8 cellular contexts compared by ENCODE assay signal in genomic region chr6:134178230-134179044, GRCh38.
DNase-seq lines count a peak whose midpoint lies in the region; ATAC-seq and TF ChIP-seq lines count a peak whose summit lies in the region.

No MANE protein-coding gene starts in this region.

- peak overlapping the region; percentile 59 to 100 (median 74) for H3K9ac ChIP-seq in BLaER1 treated with 17β-estradiol and CSF1 and Interleukin-3, amounts not matched to agents 10 nM and 100 nM

- no peaks in the 10 kb centered on the region for H3K9me3 ChIP-seq in BLaER1 treated with 17β-estradiol and CSF1 and Interleukin-3, amounts not matched to agents 10 nM and 100 nM (replicated peaks in 1 of 11)
- H3K9me3 ChIP-seq in OCI-LY7 (ENCODE audit: low read length) = no peaks in the 10 kb centered on the region

- DNase-seq in OCI-LY7 (ENCODE audit: low spot score) = peak; percentile 73
- DNase-seq in activated T-cell treated with anti-CD3 and anti-CD28 coated beads, Interleukin-2, amount 50 U/mL, for 48 hours = peak; percentile 77 to 82
- peak; percentile 85 for DNase-seq in mucosa of gallbladder (ENCODE audit: low spot score)
- DNase-seq in stimulated activated CD8-positive, alpha-beta memory T cell treated with anti-CD3 and anti-CD28 coated beads, Interleukin-2, amount 100 ng/mL, for 48 hours (ENCODE audit: low read depth in 2 of 2) = peak; percentile 52 to 57

- peak overlapping the region; percentile 50 to 87 (median 58) for H3K4me3 ChIP-seq in BLaER1 treated with 17β-estradiol and CSF1 and Interleukin-3, amounts not matched to agents 10 nM and 100 nM
- H3K4me3 ChIP-seq in OCI-LY7 (ENCODE audit: low read depth, low read length, poor library complexity, severe bottlenecking) = peak overlapping the region; percentile 63

- intact Hi-C loops in OCI-LY7 (cut with micrococcal nuclease; ENCODE audit: unreplicated experiment) = loop anchor here (5.0 to 10.0 kb wide), 3 partner anchors 276 to 1256 kb away; no protein-coding TSS in a partner anchor

- TF ChIP-seq CTCF in OCI-LY7 (conservative IDR thresholded peaks at IDR 0.05; ENCODE audit: low read length) = peak; percentile 91

- H3K27ac ChIP-seq in BLaER1 treated with 17β-estradiol and CSF1 and Interleukin-3, amounts not matched to agents 10 nM and 100 nM = peak overlapping the region; percentile 66 to 100 (median 77)
- no peak overlapping the region for H3K27ac ChIP-seq in OCI-LY7 (ENCODE audit: low read depth, low read length, poor library complexity, severe bottlenecking)

- BruUV-seq in OCI-LY7 (replicated peaks; lab: Mats Ljungman, UMichigan) = no TSS peak

- no peaks in the 10 kb centered on the region for H3K79me2 ChIP-seq in OCI-LY7 (ENCODE audit: insufficient read depth, low read depth, low read length)

- H3K4me1 ChIP-seq in BLaER1 treated with 17β-estradiol and CSF1 and Interleukin-3, amounts not matched to agents 10 nM and 100 nM = peaks cover 26 to 57% (median 33%) of the 10 kb centered on the region in 10 experiments
- H3K4me1 ChIP-seq in OCI-LY7 (ENCODE audit: insufficient read depth, low read length, poor library complexity, severe bottlenecking) = peaks cover 30% of the 10 kb centered on the region

- CTCF ChIA-PET in OCI-LY7 (lab: Charles Lee; ENCODE audit: unreplicated experiment) = no interaction called here

- peaks cover under 1 to 22% (median 4%) of the 10 kb centered on the region in 11 experiments; a peak in 15 of 22 replicates for H3K36me3 ChIP-seq in BLaER1 treated with 17β-estradiol and CSF1 and Interleukin-3, amounts not matched to agents 10 nM and 100 nM
- no peaks in the 10 kb centered on the region for H3K36me3 ChIP-seq in OCI-LY7 (ENCODE audit: insufficient read depth, low read length)

- peak overlapping the region; percentile 71 for H2AFZ ChIP-seq in OCI-LY7 (ENCODE audit: low read length)

- no peaks in the 10 kb centered on the region for H3K9me2 ChIP-seq in OCI-LY7 (ENCODE audit: insufficient read depth, low read length)

- peaks cover 0 to 14% (median 9%) of the 10 kb centered on the region in 11 experiments; a peak in 15 of 22 replicates for H3K27me3 ChIP-seq in BLaER1 treated with 17β-estradiol and CSF1 and Interleukin-3, amounts not matched to agents 10 nM and 100 nM

- POLR2A ChIA-PET in OCI-LY7 (lab: Charles Lee) = interaction anchor here (0.5 to 1.6 kb wide), 5 partner anchors 17 to 763 kb away, joined by 3 to 10 read pairs (median 4); no protein-coding TSS in a partner anchor

- ATAC-seq in HG02623 (IDR thresholded peaks at IDR 0.05; ENCODE audit: unreplicated experiment) (peak; percentile 19), esophagus mucosa (peak; percentile 38), HG03469 (IDR thresholded peaks at IDR 0.05; ENCODE audit: unreplicated experiment) (no peak)

- H4K20me1 ChIP-seq in BLaER1 treated with 17β-estradiol and CSF1 and Interleukin-3, amounts not matched to agents 10 nM and 100 nM = peaks cover under 1 to 12% (median 10%) of the 10 kb centered on the region in 11 experiments; a peak in 17 of 22 replicates
- H4K20me1 ChIP-seq in OCI-LY7 (ENCODE audit: insufficient read depth, low read length) = no peaks in the 10 kb centered on the region

- peak overlapping the region; percentile 72 to 98 (median 95) for H3K4me2 ChIP-seq in BLaER1 treated with 17β-estradiol and CSF1 and Interleukin-3, amounts not matched to agents 10 nM and 100 nM
- H3K4me2 ChIP-seq in OCI-LY7 (ENCODE audit: low read length) = peak overlapping the region; percentile 75
